8 cellular contexts compared by ENCODE assay signal in genomic region chr22:23786752-23787599, GRCh38. TPM values are rescaled to one million over a fixed set of nuclear protein-coding genes. Genes with fewer than 3 reads are reported as not detected.
DNase-seq lines count a peak whose midpoint lies in the region; ATAC-seq and TF ChIP-seq lines count a peak whose summit lies in the region.

TSS of gene SMARCB1 (plus strand) at chr22:23786966. CDS start at chr22:23787170, 204 bp downstream.

- no peaks in the 10 kb centered on the region for H3K27me3 ChIP-seq in right lobe of liver

- WGBS in right lobe of liver (ENCODE audit: insufficient coverage, low coverage, low lambda C conversion rate, missing lambda C conversion rate): 0% methylated on average over 40 of the region's 97 CpGs

- peak; percentile 95 for DNase-seq in AG10803 (ENCODE audit: low read depth)
- peak; percentile 51 for DNase-seq in NCI-H526 treated with DMSO at 0.1 percent for 48 hours (lab: John Stamatoyannopoulos, UW)
- peak; percentile 82 to 83 for DNase-seq in activated CD4-positive, alpha-beta T cell treated with anti-CD3 and anti-CD28 coated beads, Interleukin-2, amount 50 U/mL, for 4 hours
- peak; percentile 60 to 89 for DNase-seq in dermis microvascular lymphatic vessel endothelial cell (ENCODE audit: low read depth in 2 of 2)
- DNase-seq in right lobe of liver: peak; percentile 89 to 92 (median 92)
- peak; percentile 92 for DNase-seq in stimulated activated CD4-positive, alpha-beta T cell treated with anti-CD3 and anti-CD28 coated beads, Interleukin-4, amount 100 ng/mL, for 1 hour

- TF ChIP-seq CTCF in AG10803 (conservative IDR thresholded peaks at IDR 0.05; ENCODE audit: low read length): no peak
- no peak for TF ChIP-seq CTCF in right lobe of liver (IDR thresholded peaks at IDR 0.05)

- H3K27ac ChIP-seq in right lobe of liver: peak within 1 kb of the TSS; percentile 95 to 100 (median 98)

- ATAC-seq in GM19035 (IDR thresholded peaks at IDR 0.05; ENCODE audit: unreplicated experiment): peak; percentile 76
- peak; percentile 75 for ATAC-seq in HG03354 (IDR thresholded peaks at IDR 0.05; ENCODE audit: poor library complexity, severe bottlenecking, unreplicated experiment)
- ATAC-seq in right lobe of liver: peak; percentile 88 to 96 (median 94)

- peak; percentile 88 for TF ChIP-seq POLR2A in right lobe of liver (IDR thresholded peaks at IDR 0.05)

- H3K4me3 ChIP-seq in AG10803 (ENCODE audit: low read length) (peak within 1 kb of the TSS; percentile 85), right lobe of liver (peak within 1 kb of the TSS; percentile 87 to 95 (median 92))

- peaks cover 0 to 48% (median 9%) of the 10 kb centered on the region in 4 donors for H3K4me1 ChIP-seq in right lobe of liver

- intact Hi-C loops in right lobe of liver (cut with DNase I): no loop called here

- H3K36me3 ChIP-seq in right lobe of liver: peaks cover 0 to 2% (median 0%) of the 10 kb centered on the region in 4 donors

- H3K9me3 ChIP-seq in right lobe of liver: no peaks in the 10 kb centered on the region

RNA-seq across cellular contexts. Expression of gene SMARCB1, which starts in this region (rescaled TPM):
- total RNA-seq in dermis microvascular lymphatic vessel endothelial cell (19.1 and 24.4 TPM in 2 replicates), right lobe of liver (10 to 100 TPM; 19.9 to 70.2 (median 25.3) TPM)

Comparison
In these comparisons a context has a peak if more than half of its experiments do, and no peak if none do; other contexts are left out.
1. Peak in every context shown above with its lines: DNase-seq, ATAC-seq, H3K4me3 ChIP-seq and H3K27ac ChIP-seq.